17 cellular contexts compared by ENCODE assay signal in the genomic region with DNA sequence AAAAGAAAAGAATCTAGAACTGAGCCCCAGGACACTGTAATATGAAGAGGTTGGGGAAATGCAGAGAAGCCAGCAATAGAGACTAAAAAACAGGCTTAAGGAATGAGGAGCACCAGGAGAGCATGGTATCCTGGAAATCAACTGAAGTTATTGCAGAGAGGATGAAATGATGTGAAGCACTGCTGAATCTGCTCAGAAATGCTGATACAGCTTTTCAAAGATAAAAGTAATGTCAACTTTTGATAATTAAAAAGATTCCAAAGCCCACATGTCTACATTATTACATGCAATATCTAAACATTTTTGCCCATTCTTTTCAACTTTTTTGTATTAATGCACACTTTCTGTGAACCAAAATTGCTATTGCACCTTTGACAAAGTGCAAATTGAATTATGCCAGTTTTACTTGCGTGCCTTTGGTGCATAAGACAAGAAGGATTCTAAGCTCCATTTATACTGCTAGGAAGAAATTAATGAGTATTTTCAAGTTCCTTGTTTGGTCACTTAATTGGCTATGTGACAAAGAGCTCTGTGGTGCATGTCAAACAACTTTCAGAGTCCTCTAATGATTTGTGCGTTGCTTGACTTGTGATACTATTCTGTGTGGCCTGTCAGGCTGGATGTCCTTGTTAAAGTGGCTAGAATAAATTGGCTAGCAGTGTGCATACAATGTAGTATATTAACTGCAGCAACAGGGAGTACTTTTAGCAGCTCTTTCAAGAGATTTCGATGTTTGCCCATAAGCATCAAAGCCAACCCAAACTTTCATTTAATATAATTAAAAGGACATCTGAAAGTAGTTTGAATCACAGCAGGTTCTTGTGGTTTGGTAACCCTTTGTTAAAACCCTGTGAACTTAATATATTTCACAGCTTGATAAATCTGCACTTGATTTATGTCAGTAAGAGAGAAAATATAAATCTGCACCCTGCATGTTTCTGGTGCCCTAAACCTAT.
DNase-seq lines count a peak whose midpoint lies in the region; ATAC-seq, FAIRE-seq and TF ChIP-seq lines count a peak whose summit lies in the region.
"Had no signal": no experiment of that assay in that cellular context is flagged by ENCODE, and none has a peak within 500 bp of the region (broad histone marks: within the 10 kb centered on the region; RNA-seq: fewer than 3 reads in every experiment).

No MANE protein-coding gene starts in this region.

- intact Hi-C loops in GM12878 (cut with micrococcal nuclease; ENCODE audit: unreplicated experiment) (no loop called here), prostate gland (cut with DNase I) (no loop called here)

- H3K27me3 ChIP-seq in GM12878 (replicated peaks in 1 of 2; ENCODE audit: control insufficient read depth in 2 of 2, insufficient read depth in 2 of 2, low read length in 1 of 2) = no peaks in the 10 kb centered on the region
- peaks cover 0 to 2% (median 0%) of the 10 kb centered on the region in 3 experiments for H3K27me3 ChIP-seq in neuronal stem cell (ENCODE audit: control insufficient read depth in 3 of 3, insufficient read depth in 3 of 3, low read depth in 1 of 3, low read length in 3 of 3)
- H3K27me3 ChIP-seq in prostate gland (replicated peaks; ENCODE audit: insufficient read depth) = no peaks in the 10 kb centered on the region
- H3K27me3 ChIP-seq: BLaER1 treated with 17β-estradiol and CSF1 and Interleukin-3, amounts not matched to agents 10 nM and 100 nM had no signal

- no peak overlapping the region for H3K4ac ChIP-seq in neuronal stem cell (ENCODE audit: low read length)

- TF ChIP-seq POLR2A in GM12878 (IDR thresholded peaks at IDR 0.05; ENCODE audit: low read depth, low read length) (no peak), prostate gland (IDR thresholded peaks at IDR 0.05) (no peak)

- H3K27ac ChIP-seq in GM12878 (ENCODE audit: control insufficient read depth, insufficient read depth) = no peak overlapping the region
- H3K27ac ChIP-seq in neuronal stem cell (replicated peaks; ENCODE audit: low read length) = no peak overlapping the region
- H3K27ac ChIP-seq in prostate gland = no peak overlapping the region
- H3K27ac ChIP-seq: 22Rv1; BLaER1 treated with 17β-estradiol and CSF1 and Interleukin-3, amounts not matched to agents 10 nM and 100 nM had no signal

- DNase-seq in NCI-H1105 treated with DMSO at 0.1 percent for 48 hours (lab: John Stamatoyannopoulos, UW) = peak; percentile 10
- DNase-seq in NCI-H1105 (lab: John Stamatoyannopoulos, UW) = no peak
- peak; percentile 89 for DNase-seq in NCI-H146 (lab: John Stamatoyannopoulos, UW)
- DNase-seq in GM12878 (ENCODE audit: low read depth, low spot score) = no peak
- DNase-seq in neuronal stem cell (ENCODE audit: low spot score) = peak; percentile 46
- DNase-seq in CD1c-positive myeloid dendritic cell (ENCODE audit: extremely low spot score) = no peak
- DNase-seq in prostate gland (ENCODE audit: low spot score) = no peak
- DNase-seq: NCI-H1092, NCI-H2029 treated with DMSO at 0.1 percent for 48 hours, NCI-H446, NCI-H82, SIG-M5 had no signal

- no peak overlapping the region for H3K4me2 ChIP-seq in GM12878 (ENCODE audit: control insufficient read depth, insufficient read depth)
- H3K4me2 ChIP-seq in neuronal stem cell (ENCODE audit: insufficient read depth, low read length, poor library complexity, severe bottlenecking) = no peak overlapping the region
- H3K4me2 ChIP-seq: BLaER1 treated with 17β-estradiol and CSF1 and Interleukin-3, amounts not matched to agents 10 nM and 100 nM had no signal

- no peak for TF ChIP-seq CTCF in GM12878 (IDR thresholded peaks at IDR 0.05 in 2 of 3, conservative IDR thresholded peaks at IDR 0.05 in 1 of 3; ENCODE audit: control insufficient read depth in 2 of 3, extremely low read depth in 1 of 3, insufficient read depth in 1 of 3, low read depth in 3 of 3, low read length in 3 of 3)
- TF ChIP-seq CTCF in prostate gland (IDR thresholded peaks at IDR 0.05) = no peak

- FAIRE-seq in GM12878 (lab: Jason Lieb, UNC) = no peak
- FAIRE-seq: H54, RCC 7860 had no signal

- no peak overlapping the region for H3K18ac ChIP-seq in neuronal stem cell (ENCODE audit: low read length)

- CTCF ChIA-PET in GM12878 (lab: Yijun Ruan, JAX) = interaction anchor here (0.7 to 6.1 kb wide), 6 partner anchors 10 to 178 kb away, joined by 3 to 38 read pairs (median 4); no protein-coding TSS in a partner anchor

- no peak overlapping the region for H3K9ac ChIP-seq in GM12878 (ENCODE audit: control insufficient read depth, insufficient read depth, low read length)
- no peak overlapping the region for H3K9ac ChIP-seq in neuronal stem cell (ENCODE audit: low read depth, low read length, poor library complexity)
- H3K9ac ChIP-seq: BLaER1 treated with 17β-estradiol and CSF1 and Interleukin-3, amounts not matched to agents 10 nM and 100 nM had no signal

- no peaks in the 10 kb centered on the region for H3K79me1 ChIP-seq in neuronal stem cell (ENCODE audit: low read depth, low read length)

- H3K4me3 ChIP-seq in GM12878 (no peak overlapping the region), neuronal stem cell (ENCODE audit: low read length in 2 of 2) (no peak overlapping the region), prostate gland (no peak overlapping the region)
- H3K4me3 ChIP-seq: BLaER1 treated with 17β-estradiol and CSF1 and Interleukin-3, amounts not matched to agents 10 nM and 100 nM had no signal

- in situ Hi-C loops in GM12878 (cut with MboI) = no loop called here

- no peak overlapping the region for H2BK15ac ChIP-seq in neuronal stem cell (ENCODE audit: low read length)

- no TSS peak for BruUV-seq in GM12878 (replicated peaks; lab: Mats Ljungman, UMichigan)

- H4K20me1 ChIP-seq in GM12878 (ENCODE audit: control insufficient read depth, insufficient read depth) = no peaks in the 10 kb centered on the region
- H4K20me1 ChIP-seq: BLaER1 treated with 17β-estradiol and CSF1 and Interleukin-3, amounts not matched to agents 10 nM and 100 nM had no signal

- H3K23ac ChIP-seq in neuronal stem cell (ENCODE audit: low read depth, low read length, poor library complexity) = no peak overlapping the region

- RAD21 ChIA-PET in GM12878 (lab: Charles Lee; ENCODE audit: unreplicated experiment) = interaction anchor here (0.6 to 2.3 kb wide), 14 partner anchors 9 to 640 kb away, joined by 3 to 12 read pairs (median 3); no protein-coding TSS in a partner anchor

- SMC1A ChIA-PET in GM12878 (lab: Charles Lee; ENCODE audit: uncharacterized antibody, unreplicated experiment) = interaction anchor here (0.9 to 5.1 kb wide), 16 partner anchors 10 to 177 kb away, joined by 3 to 54 read pairs (median 6); no protein-coding TSS in a partner anchor

- H3K36me3 ChIP-seq in GM12878 (ENCODE audit: control insufficient read depth in 2 of 2, insufficient read depth in 2 of 2, low read length in 1 of 2) (no peaks in the 10 kb centered on the region), neuronal stem cell (replicated peaks in 1 of 2; ENCODE audit: control insufficient read depth in 2 of 2, insufficient read depth in 2 of 2, low read length in 2 of 2) (no peaks in the 10 kb centered on the region), prostate gland (no peaks in the 10 kb centered on the region)
- H3K36me3 ChIP-seq: BLaER1 treated with 17β-estradiol and CSF1 and Interleukin-3, amounts not matched to agents 10 nM and 100 nM had no signal

- ATAC-seq in GM12878 = peak; percentile 60
- ATAC-seq in HG03097 (IDR thresholded peaks at IDR 0.05; ENCODE audit: low FRiP score, unreplicated experiment) = no peak

- POLR2A ChIA-PET in GM12878 (lab: Charles Lee) = interaction anchor here (0.5 to 1.9 kb wide), 3 partner anchors 9 to 74 kb away, joined by 5 to 10 read pairs (median 5); no protein-coding TSS in a partner anchor

- no peak overlapping the region for H2BK12ac ChIP-seq in neuronal stem cell (ENCODE audit: low read length)

- H2AFZ ChIP-seq in GM12878 (ENCODE audit: control insufficient read depth, low read depth, low read length) = no peak overlapping the region
- no peak overlapping the region for H2AFZ ChIP-seq in neuronal stem cell (ENCODE audit: low read length)

- H3K79me2 ChIP-seq in GM12878 (ENCODE audit: control insufficient read depth, insufficient read depth, low read length) = no peaks in the 10 kb centered on the region

- no peak overlapping the region for H3K14ac ChIP-seq in neuronal stem cell (ENCODE audit: low read length)

- no peaks in the 10 kb centered on the region for H3K4me1 ChIP-seq in GM12878 (ENCODE audit: control insufficient read depth, insufficient read depth, low read length)
- H3K4me1 ChIP-seq in neuronal stem cell (ENCODE audit: control insufficient read depth in 2 of 2, insufficient read depth in 1 of 2, low read depth in 1 of 2, low read length in 2 of 2) = peaks cover 0 to 1% of the 10 kb centered on the region in 2 donors
- H3K4me1 ChIP-seq in prostate gland (replicated peaks) = no peaks in the 10 kb centered on the region
- H3K4me1 ChIP-seq: BLaER1 treated with 17β-estradiol and CSF1 and Interleukin-3, amounts not matched to agents 10 nM and 100 nM had no signal

- no peak overlapping the region for H4K8ac ChIP-seq in neuronal stem cell (ENCODE audit: low read depth, low read length)

- H2BK5ac ChIP-seq in neuronal stem cell (ENCODE audit: low read length) = no peak overlapping the region

- H3K9me3 ChIP-seq in GM12878 (replicated peaks; ENCODE audit: control insufficient read depth, insufficient read depth, low read length) (no peaks in the 10 kb centered on the region), neuronal stem cell (replicated peaks in 1 of 2; ENCODE audit: control insufficient read depth in 2 of 2, insufficient read depth in 1 of 2, low read depth in 1 of 2, low read length in 2 of 2) (no peaks in the 10 kb centered on the region), prostate gland (no peaks in the 10 kb centered on the region)
- H3K9me3 ChIP-seq: BLaER1 treated with 17β-estradiol and CSF1 and Interleukin-3, amounts not matched to agents 10 nM and 100 nM had no signal

- 12% methylated on average over 3 of the region's 3 CpGs for WGBS in GM12878 (ENCODE audit: insufficient coverage, insufficient replicate concordance, low lambda C conversion rate, missing lambda C conversion rate)
- WGBS in neuronal stem cell (ENCODE audit: extremely low coverage in 2 of 2, insufficient read length in 2 of 2, insufficient replicate concordance in 1 of 2), 2 donors = no CpG with 5 or more reads among the region's 3 CpGs
- WGBS in prostate gland = 42% methylated on average over 3 of the region's 3 CpGs

- no peak overlapping the region for H2AK5ac ChIP-seq in neuronal stem cell (ENCODE audit: low read depth, low read length)

- no peak overlapping the region for H2BK120ac ChIP-seq in neuronal stem cell (ENCODE audit: low read depth, low read length)

- TF ChIP-seq RAD21 in GM12878 (IDR thresholded peaks at IDR 0.05; ENCODE audit: insufficient read depth, low read depth, low read length) = no peak

- no peak for TF ChIP-seq EP300 in GM12878 (IDR thresholded peaks at IDR 0.05; ENCODE audit: borderline replicate concordance in 1 of 2, control insufficient read depth in 1 of 2, low read depth in 2 of 2, low read length in 2 of 2)

- no peak overlapping the region for H4K91ac ChIP-seq in neuronal stem cell (ENCODE audit: low read depth, low read length, poor library complexity)

Comparison
In these comparisons a context has a peak if more than half of its experiments do, and no peak if none do; other contexts are left out.
1. DNase-seq: peak in NCI-H1105 treated with DMSO at 0.1 percent for 48 hours (single experiment), NCI-H146 (single experiment) and neuronal stem cell (single experiment); none in NCI-H1105 (single experiment), GM12878 (single experiment), CD1c-positive myeloid dendritic cell (single experiment) and prostate gland (single experiment).